In the genomic region with DNA sequence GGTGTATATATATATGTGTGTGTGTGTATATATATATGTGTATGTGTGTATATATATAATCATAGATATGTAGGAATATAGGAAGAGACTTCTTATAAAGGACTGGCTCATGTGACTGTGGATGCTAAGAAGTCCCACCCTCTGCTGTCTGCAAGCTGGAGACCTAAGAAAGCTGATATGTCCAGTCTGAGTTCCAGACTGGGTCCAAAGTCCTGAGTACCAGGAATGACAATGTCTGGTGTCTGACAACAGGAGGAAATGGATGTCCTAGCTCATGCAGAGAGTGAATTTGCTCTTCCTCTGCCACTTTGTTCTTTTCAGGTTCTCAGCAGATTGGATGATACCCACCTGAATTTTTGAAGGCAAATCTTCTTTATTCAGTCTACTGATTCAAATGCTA, we compare ENCODE assay signal across 1 cellular context.
TF ChIP-seq lines count a peak whose summit lies in the region.

No MANE protein-coding gene starts in this region.

TF ChIP-seq in GM23338, 12 proteins besides CTCF, POLR2A, EP300 and RAD21 (continued from another document):
- TF ChIP-seq, protein P1, sequence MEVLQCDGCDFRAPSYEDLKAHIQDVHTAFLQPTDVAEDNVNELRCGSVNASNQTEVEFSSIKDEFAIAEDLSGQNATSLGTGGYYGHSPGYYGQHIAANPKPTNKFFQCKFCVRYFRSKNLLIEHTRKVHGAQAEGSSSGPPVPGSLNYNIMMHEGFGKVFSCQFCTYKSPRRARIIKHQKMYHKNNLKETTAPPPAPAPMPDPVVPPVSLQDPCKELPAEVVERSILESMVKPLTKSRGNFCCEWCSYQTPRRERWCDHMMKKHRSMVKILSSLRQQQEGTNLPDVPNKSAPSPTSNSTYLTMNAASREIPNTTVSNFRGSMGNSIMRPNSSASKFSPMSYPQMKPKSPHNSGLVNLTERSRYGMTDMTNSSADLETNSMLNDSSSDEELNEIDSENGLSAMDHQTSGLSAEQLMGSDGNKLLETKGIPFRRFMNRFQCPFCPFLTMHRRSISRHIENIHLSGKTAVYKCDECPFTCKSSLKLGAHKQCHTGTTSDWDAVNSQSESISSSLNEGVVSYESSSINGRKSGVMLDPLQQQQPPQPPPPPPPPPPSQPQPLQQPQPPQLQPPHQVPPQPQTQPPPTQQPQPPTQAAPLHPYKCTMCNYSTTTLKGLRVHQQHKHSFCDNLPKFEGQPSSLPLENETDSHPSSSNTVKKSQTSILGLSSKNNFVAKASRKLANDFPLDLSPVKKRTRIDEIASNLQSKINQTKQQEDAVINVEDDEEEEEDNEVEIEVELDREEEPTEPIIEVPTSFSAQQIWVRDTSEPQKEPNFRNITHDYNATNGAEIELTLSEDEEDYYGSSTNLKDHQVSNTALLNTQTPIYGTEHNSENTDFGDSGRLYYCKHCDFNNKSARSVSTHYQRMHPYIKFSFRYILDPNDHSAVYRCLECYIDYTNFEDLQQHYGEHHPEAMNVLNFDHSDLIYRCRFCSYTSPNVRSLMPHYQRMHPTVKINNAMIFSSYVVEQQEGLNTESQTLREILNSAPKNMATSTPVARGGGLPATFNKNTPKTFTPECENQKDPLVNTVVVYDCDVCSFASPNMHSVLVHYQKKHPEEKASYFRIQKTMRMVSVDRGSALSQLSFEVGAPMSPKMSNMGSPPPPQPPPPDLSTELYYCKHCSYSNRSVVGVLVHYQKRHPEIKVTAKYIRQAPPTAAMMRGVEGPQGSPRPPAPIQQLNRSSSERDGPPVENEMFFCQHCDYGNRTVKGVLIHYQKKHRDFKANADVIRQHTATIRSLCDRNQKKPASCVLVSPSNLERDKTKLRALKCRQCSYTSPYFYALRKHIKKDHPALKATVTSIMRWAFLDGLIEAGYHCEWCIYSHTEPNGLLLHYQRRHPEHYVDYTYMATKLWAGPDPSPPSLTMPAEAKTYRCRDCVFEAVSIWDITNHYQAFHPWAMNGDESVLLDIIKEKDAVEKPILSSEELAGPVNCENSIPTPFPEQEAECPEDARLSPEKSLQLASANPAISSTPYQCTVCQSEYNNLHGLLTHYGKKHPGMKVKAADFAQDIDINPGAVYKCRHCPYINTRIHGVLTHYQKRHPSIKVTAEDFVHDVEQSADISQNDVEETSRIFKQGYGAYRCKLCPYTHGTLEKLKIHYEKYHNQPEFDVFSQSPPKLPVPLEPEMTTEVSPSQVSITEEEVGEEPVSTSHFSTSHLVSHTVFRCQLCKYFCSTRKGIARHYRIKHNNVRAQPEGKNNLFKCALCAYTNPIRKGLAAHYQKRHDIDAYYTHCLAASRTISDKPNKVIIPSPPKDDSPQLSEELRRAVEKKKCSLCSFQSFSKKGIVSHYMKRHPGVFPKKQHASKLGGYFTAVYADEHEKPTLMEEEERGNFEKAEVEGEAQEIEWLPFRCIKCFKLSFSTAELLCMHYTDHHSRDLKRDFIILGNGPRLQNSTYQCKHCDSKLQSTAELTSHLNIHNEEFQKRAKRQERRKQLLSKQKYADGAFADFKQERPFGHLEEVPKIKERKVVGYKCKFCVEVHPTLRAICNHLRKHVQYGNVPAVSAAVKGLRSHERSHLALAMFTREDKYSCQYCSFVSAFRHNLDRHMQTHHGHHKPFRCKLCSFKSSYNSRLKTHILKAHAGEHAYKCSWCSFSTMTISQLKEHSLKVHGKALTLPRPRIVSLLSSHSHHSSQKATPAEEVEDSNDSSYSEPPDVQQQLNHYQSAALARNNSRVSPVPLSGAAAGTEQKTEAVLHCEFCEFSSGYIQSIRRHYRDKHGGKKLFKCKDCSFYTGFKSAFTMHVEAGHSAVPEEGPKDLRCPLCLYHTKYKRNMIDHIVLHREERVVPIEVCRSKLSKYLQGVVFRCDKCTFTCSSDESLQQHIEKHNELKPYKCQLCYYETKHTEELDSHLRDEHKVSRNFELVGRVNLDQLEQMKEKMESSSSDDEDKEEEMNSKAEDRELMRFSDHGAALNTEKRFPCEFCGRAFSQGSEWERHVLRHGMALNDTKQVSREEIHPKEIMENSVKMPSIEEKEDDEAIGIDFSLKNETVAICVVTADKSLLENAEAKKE (CRISPR knock-in tag; IDR thresholded peaks at IDR 0.05), result no peak
- TF ChIP-seq, protein P2, sequence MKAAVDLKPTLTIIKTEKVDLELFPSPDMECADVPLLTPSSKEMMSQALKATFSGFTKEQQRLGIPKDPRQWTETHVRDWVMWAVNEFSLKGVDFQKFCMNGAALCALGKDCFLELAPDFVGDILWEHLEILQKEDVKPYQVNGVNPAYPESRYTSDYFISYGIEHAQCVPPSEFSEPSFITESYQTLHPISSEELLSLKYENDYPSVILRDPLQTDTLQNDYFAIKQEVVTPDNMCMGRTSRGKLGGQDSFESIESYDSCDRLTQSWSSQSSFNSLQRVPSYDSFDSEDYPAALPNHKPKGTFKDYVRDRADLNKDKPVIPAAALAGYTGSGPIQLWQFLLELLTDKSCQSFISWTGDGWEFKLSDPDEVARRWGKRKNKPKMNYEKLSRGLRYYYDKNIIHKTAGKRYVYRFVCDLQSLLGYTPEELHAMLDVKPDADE (IDR thresholded peaks at IDR 0.05), result no peak
